In the genomic region with DNA sequence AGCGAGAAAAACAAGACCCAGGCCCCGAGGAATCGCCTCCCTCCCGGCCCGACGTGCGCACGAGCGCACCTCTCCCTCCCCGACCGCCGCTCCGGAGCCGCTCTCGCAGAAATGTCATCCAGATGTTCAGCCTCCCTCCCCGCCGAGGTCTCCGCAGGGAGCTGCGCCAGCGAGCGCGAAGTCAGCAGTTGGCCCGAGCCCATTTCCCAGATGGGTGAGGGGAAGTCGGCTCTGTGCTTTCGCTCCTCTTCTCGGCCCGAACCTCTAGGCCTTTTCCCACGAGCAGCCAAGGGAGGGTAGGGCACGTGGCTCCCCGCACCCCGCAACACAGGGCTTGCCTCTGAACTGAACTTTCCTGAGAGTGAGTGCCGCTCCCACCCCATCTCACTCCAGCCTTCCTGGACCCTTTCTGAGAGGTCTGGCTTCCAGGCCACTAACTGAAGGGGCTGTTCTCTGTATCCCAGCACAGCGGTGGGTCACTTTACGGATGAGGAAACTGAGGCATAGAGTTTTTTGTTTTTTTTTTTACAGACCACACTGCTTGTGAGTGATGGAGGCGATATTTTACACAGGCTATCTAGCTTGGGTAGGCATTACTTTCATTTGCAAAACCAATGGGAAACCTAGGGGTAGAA, we compare ENCODE assay signal across 8 cellular contexts. TPM values are rescaled to one million over a fixed set of nuclear protein-coding genes. Genes with fewer than 3 reads are reported as not detected.
DNase-seq lines count a peak whose midpoint lies in the region; ATAC-seq and TF ChIP-seq lines count a peak whose summit lies in the region.

No MANE protein-coding gene starts in this region.

- peak overlapping the region; percentile 95 to 98 for H3K27ac ChIP-seq in ovary

- TF ChIP-seq CTCF in glutamatergic neuron (IDR thresholded peaks at IDR 0.05; ENCODE audit: partially characterized antibody, unreplicated experiment): peak; percentile 17
- no peak for TF ChIP-seq CTCF in ovary (IDR thresholded peaks at IDR 0.05)

- H3K36me3 Mint-ChIP-seq in activated CD4-positive, alpha-beta T cell treated with anti-CD3 and anti-CD28 coated beads, Interleukin-2, amount 10 ng/mL, durations not matched to agents 24 days and 14 days (ENCODE audit: low read depth): peaks cover 2% of the 10 kb centered on the region
- H3K36me3 Mint-ChIP-seq in activated CD4-positive, alpha-beta memory T cell treated with anti-CD3 and anti-CD28 coated beads, Interleukin-2, amount 10 ng/mL, durations not matched to agents 7 days and 5 days (ENCODE audit: low read depth): no peaks in the 10 kb centered on the region
- H3K36me3 Mint-ChIP-seq in glutamatergic neuron (ENCODE audit: unreplicated experiment): no peaks in the 10 kb centered on the region

- no peaks in the 10 kb centered on the region for H3K9me3 Mint-ChIP-seq in activated CD4-positive, alpha-beta T cell treated with anti-CD3 and anti-CD28 coated beads, Interleukin-2, amount 10 ng/mL, durations not matched to agents 24 days and 14 days
- no peaks in the 10 kb centered on the region for H3K9me3 Mint-ChIP-seq in activated CD4-positive, alpha-beta memory T cell treated with anti-CD3 and anti-CD28 coated beads, Interleukin-2, amount 10 ng/mL, durations not matched to agents 7 days and 5 days
- peaks cover 6% of the 10 kb centered on the region for H3K9me3 Mint-ChIP-seq in glutamatergic neuron (ENCODE audit: unreplicated experiment)

- H3K27me3 ChIP-seq in ovary: no peaks in the 10 kb centered on the region

- peak overlapping the region; percentile 74 for H3K27ac Mint-ChIP-seq in activated CD4-positive, alpha-beta T cell treated with anti-CD3 and anti-CD28 coated beads, Interleukin-2, amount 10 ng/mL, durations not matched to agents 24 days and 14 days
- no peak overlapping the region for H3K27ac Mint-ChIP-seq in activated CD4-positive, alpha-beta memory T cell treated with anti-CD3 and anti-CD28 coated beads, Interleukin-2, amount 10 ng/mL, durations not matched to agents 7 days and 5 days
- peak overlapping the region; percentile 22 for H3K27ac Mint-ChIP-seq in glutamatergic neuron (ENCODE audit: unreplicated experiment)

- POLR2A ChIA-PET in activated CD4-positive, alpha-beta memory T cell treated with anti-CD3 and anti-CD28 coated beads, Interleukin-2, amount 10 ng/mL, durations not matched to agents 7 days and 5 days (lab: Charles Lee): interaction anchor here (1.1 to 1.7 kb wide), 3 partner anchors 11 to 274 kb away, joined by 3 to 10 read pairs (median 3); no protein-coding TSS in a partner anchor

- DNase-seq in activated CD4-positive, alpha-beta T cell treated with anti-CD3 and anti-CD28 coated beads, Interleukin-2, amount 10 ng/mL, durations not matched to agents 24 days and 14 days: no peak
- no peak for DNase-seq in activated CD4-positive, alpha-beta T cell treated with anti-CD3 and anti-CD28 coated beads, Interleukin-2, amount 50 U/mL, for 1 hour
- DNase-seq in activated CD4-positive, alpha-beta memory T cell treated with anti-CD3 and anti-CD28 coated beads, Interleukin-2, amount 10 ng/mL, durations not matched to agents 7 days and 5 days: no peak
- DNase-seq in glutamatergic neuron (no peak), ovary (peak; percentile 72 to 86 (median 85)), SKM-1 (lab: John Stamatoyannopoulos, UW; ENCODE audit: unreplicated experiment) (no peak)

- H3K4me3 ChIP-seq in ovary: peak overlapping the region; percentile 86

- peaks cover 12% of the 10 kb centered on the region for H3K4me1 ChIP-seq in ovary (ENCODE audit: insufficient read depth)

- H3K36me3 ChIP-seq in ovary: no peaks in the 10 kb centered on the region

- no peak for TF ChIP-seq EP300 in ovary (IDR thresholded peaks at IDR 0.05)

- peaks cover 40% of the 10 kb centered on the region for H3K4me1 Mint-ChIP-seq in activated CD4-positive, alpha-beta T cell treated with anti-CD3 and anti-CD28 coated beads, Interleukin-2, amount 10 ng/mL, durations not matched to agents 24 days and 14 days
- H3K4me1 Mint-ChIP-seq in activated CD4-positive, alpha-beta memory T cell treated with anti-CD3 and anti-CD28 coated beads, Interleukin-2, amount 10 ng/mL, durations not matched to agents 7 days and 5 days: peaks cover 49% of the 10 kb centered on the region
- H3K4me1 Mint-ChIP-seq in glutamatergic neuron (ENCODE audit: low read depth, unreplicated experiment): peaks cover 34% of the 10 kb centered on the region

- 8 to 10% (median 8%) methylated on average over 31 to 35 of the region's 35 CpGs for WGBS in ovary, 3 donors

- no peaks in the 10 kb centered on the region for H3K9me3 ChIP-seq in ovary

- intact Hi-C loops in activated CD4-positive, alpha-beta T cell treated with anti-CD3 and anti-CD28 coated beads, Interleukin-2, amount 10 ng/mL, durations not matched to agents 24 days and 14 days (cut with micrococcal nuclease): loop anchor here (1.0 to 10.0 kb wide), 4 partner anchors 77 to 322 kb away; a partner anchor contains a TSS
- intact Hi-C loops in ovary (cut with DNase I): loop anchor here (2.0 to 10.0 kb wide), 6 partner anchors 76 to 406 kb away; a partner anchor contains a TSS

- H3K27me3 Mint-ChIP-seq in activated CD4-positive, alpha-beta T cell treated with anti-CD3 and anti-CD28 coated beads, Interleukin-2, amount 10 ng/mL, durations not matched to agents 24 days and 14 days: peaks cover 14% of the 10 kb centered on the region
- peaks cover 16% of the 10 kb centered on the region for H3K27me3 Mint-ChIP-seq in activated CD4-positive, alpha-beta memory T cell treated with anti-CD3 and anti-CD28 coated beads, Interleukin-2, amount 10 ng/mL, durations not matched to agents 7 days and 5 days
- peaks cover 8% of the 10 kb centered on the region for H3K27me3 Mint-ChIP-seq in glutamatergic neuron (ENCODE audit: unreplicated experiment)

- peak; percentile 15 for TF ChIP-seq POLR2A in ovary (IDR thresholded peaks at IDR 0.05)

- H3K4me3 Mint-ChIP-seq in activated CD4-positive, alpha-beta T cell treated with anti-CD3 and anti-CD28 coated beads, Interleukin-2, amount 10 ng/mL, durations not matched to agents 24 days and 14 days: peak overlapping the region; percentile 84
- peak overlapping the region; percentile 69 for H3K4me3 Mint-ChIP-seq in activated CD4-positive, alpha-beta memory T cell treated with anti-CD3 and anti-CD28 coated beads, Interleukin-2, amount 10 ng/mL, durations not matched to agents 7 days and 5 days
- H3K4me3 Mint-ChIP-seq in glutamatergic neuron (ENCODE audit: unreplicated experiment): peak overlapping the region; percentile 75

- peak; percentile 6 for ATAC-seq in HG03460 (IDR thresholded peaks at IDR 0.05; ENCODE audit: unreplicated experiment)
- no peak for ATAC-seq in GM21381 (IDR thresholded peaks at IDR 0.05; ENCODE audit: unreplicated experiment)

- CTCF ChIA-PET in activated CD4-positive, alpha-beta memory T cell treated with anti-CD3 and anti-CD28 coated beads, Interleukin-2, amount 10 ng/mL, durations not matched to agents 7 days and 5 days (lab: Charles Lee): interaction anchor here (0.6 to 11.6 kb wide), 25 partner anchors 9 to 405 kb away, joined by 3 to 182 read pairs (median 4); a partner anchor contains a TSS

RNA-seq across cellular contexts. Expression of a gene that starts 1.0 kb away (rescaled TPM):
- total RNA-seq in activated CD4-positive, alpha-beta T cell treated with anti-CD3 and anti-CD28 coated beads, Interleukin-2, amount 10 ng/mL, durations not matched to agents 24 days and 14 days: 2.4 and 3.6 TPM in 2 replicates
- total RNA-seq in activated CD4-positive, alpha-beta memory T cell treated with anti-CD3 and anti-CD28 coated beads, Interleukin-2, amount 10 ng/mL, durations not matched to agents 7 days and 5 days: 1 to 10 TPM; 1.8 to 2.1 TPM
- total RNA-seq in glutamatergic neuron (ENCODE audit: unreplicated experiment) (55.7 TPM), ovary (10 to 100 TPM in 6 of 7 donors, 1 to 10 TPM in 1; 5.7 to 23.7 (median 16.4) TPM)
- polyA plus RNA-seq in ovary: 10 to 100 TPM in 1 of 2 donors, 1 to 10 TPM in 1; 7.5 to 23.6 TPM

RNA-seq across cellular contexts. Expression of a gene that starts 2.7 kb away (rescaled TPM):
- 8.9 and 10.2 TPM in 2 replicates for total RNA-seq in activated CD4-positive, alpha-beta T cell treated with anti-CD3 and anti-CD28 coated beads, Interleukin-2, amount 10 ng/mL, durations not matched to agents 24 days and 14 days
- 1 to 10 TPM; 6.4 to 6.9 TPM for total RNA-seq in activated CD4-positive, alpha-beta memory T cell treated with anti-CD3 and anti-CD28 coated beads, Interleukin-2, amount 10 ng/mL, durations not matched to agents 7 days and 5 days
- total RNA-seq in glutamatergic neuron (ENCODE audit: unreplicated experiment) (30.2 TPM), ovary (10 to 100 TPM; 23.7 to 48.8 (median 30.2) TPM)
- polyA plus RNA-seq in ovary: 10 to 100 TPM; 14.2 to 33.0 TPM

Comparison
In these comparisons a context has a peak if more than half of its experiments do, and no peak if none do; other contexts are left out.
1. DNase-seq: peak in ovary (5 of 5); none in activated CD4-positive, alpha-beta T cell treated with anti-CD3 and anti-CD28 coated beads, Interleukin-2, amount 10 ng/mL, durations not matched to agents 24 days and 14 days (single experiment), activated CD4-positive, alpha-beta T cell treated with anti-CD3 and anti-CD28 coated beads, Interleukin-2, amount 50 U/mL, for 1 hour (single experiment), activated CD4-positive, alpha-beta memory T cell treated with anti-CD3 and anti-CD28 coated beads, Interleukin-2, amount 10 ng/mL, durations not matched to agents 7 days and 5 days (single experiment), glutamatergic neuron (single experiment) and SKM-1 (single experiment).
2. Peak in every context shown above with its lines, with median percentiles within 50 percentile points of each other: H3K4me3 Mint-ChIP-seq.